ENCODE assay signal across 10 cellular contexts in the genomic region with DNA sequence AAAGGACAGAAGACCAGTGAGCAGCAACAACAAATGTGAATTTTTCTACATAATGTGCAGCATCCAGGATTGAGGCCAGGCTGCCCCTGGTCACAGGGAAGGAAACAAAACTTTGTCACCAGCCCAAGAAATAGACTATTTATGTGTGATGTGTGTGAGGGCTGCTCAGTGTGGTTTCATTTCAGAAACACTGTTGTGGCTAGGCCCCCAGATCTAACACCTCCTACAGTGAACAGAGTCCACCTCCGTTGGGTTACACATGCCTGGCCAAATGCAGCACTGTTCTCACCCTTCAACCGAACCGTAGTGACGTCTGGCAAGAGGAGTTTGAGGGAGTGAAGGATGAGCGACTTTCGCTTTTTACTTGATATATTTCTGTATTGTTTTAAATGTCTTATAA.
DNase-seq lines count a peak whose midpoint lies in the region; ATAC-seq and TF ChIP-seq lines count a peak whose summit lies in the region.
"Had no signal": no experiment of that assay in that cellular context is flagged by ENCODE, and none has a peak within 500 bp of the region (broad histone marks: within the 10 kb centered on the region; RNA-seq: fewer than 3 reads in every experiment).

No MANE protein-coding gene starts in this region.

- H4K5ac ChIP-seq in IMR-90 (ENCODE audit: low read depth, low read length), result peak overlapping the region; percentile 66; the same call in 1 of the 2 replicates

- no peak overlapping the region for H3K23ac ChIP-seq in IMR-90 (ENCODE audit: low read depth, low read length)

- H3K4me1 ChIP-seq in IMR-90 (ENCODE audit: control insufficient read depth, insufficient read depth, low read length), result peaks cover 30% of the 10 kb centered on the region

- H4K20me1 ChIP-seq in IMR-90 (ENCODE audit: insufficient read depth, low read length), result no peaks in the 10 kb centered on the region

- TF ChIP-seq CTCF in IMR-90 (conservative IDR thresholded peaks at IDR 0.05; ENCODE audit: low read depth, low read length), result no peak

- H3K9me1 ChIP-seq in IMR-90 (ENCODE audit: insufficient read depth, low read length), result peaks cover 26% of the 10 kb centered on the region

- peak overlapping the region in 1 of 2 experiments; percentile 31; a peak in 2 of 4 replicates for H4K8ac ChIP-seq in IMR-90 (ENCODE audit: low read depth in 2 of 2, low read length in 2 of 2)

- H3K56ac ChIP-seq in IMR-90 (ENCODE audit: extremely low read depth, insufficient read depth, low read length), result no peak overlapping the region

- H3K18ac ChIP-seq in IMR-90 (ENCODE audit: low read depth, low read length), result peak overlapping the region; percentile 56; the same call in 1 of the 2 replicates

- no peak overlapping the region for H2AFZ ChIP-seq in IMR-90 (replicated peaks; ENCODE audit: low read length, poor library complexity)

- intact Hi-C loops in IMR-90 (cut with micrococcal nuclease), result no loop called here

- no peak overlapping the region for H3K4ac ChIP-seq in IMR-90 (ENCODE audit: low read depth, low read length)

- TF ChIP-seq RAD21 in IMR-90 (IDR thresholded peaks at IDR 0.05; ENCODE audit: low read length), result no peak

- peak overlapping the region; percentile 39; the same call in 2 of the 3 replicates for H2BK15ac ChIP-seq in IMR-90 (ENCODE audit: low read depth, low read length)

- H3K27ac ChIP-seq in IMR-90 (ENCODE audit: insufficient read depth, low read length) (no peak overlapping the region), caudate nucleus (ENCODE audit: low read depth, low read length) (no peak overlapping the region)
- H3K27ac ChIP-seq: tibial nerve had no signal

- DNase-seq in IMR-90 (no peak), AML-193 (lab: John Stamatoyannopoulos, UW) (no peak), NCI-H524 treated with DMSO at 0.1 percent for 48 hours (lab: John Stamatoyannopoulos, UW) (no peak), caudate nucleus (lab: John Stamatoyannopoulos, UW) (no peak)
- peak; percentile 10 for DNase-seq in stimulated activated CD8-positive, alpha-beta memory T cell treated with anti-CD3 and anti-CD28 coated beads, Interleukin-15, amount 100 ng/mL, for 1 hour (ENCODE audit: low read depth)
- no peak for DNase-seq in central memory CD4-positive, alpha-beta T cell
- DNase-seq: RPMI8226 had no signal

- H3K9ac ChIP-seq in IMR-90 (ENCODE audit: low read depth, low read length), result no peak overlapping the region

- peak overlapping the region; percentile 18 for H2BK5ac ChIP-seq in IMR-90 (ENCODE audit: low read depth, low read length, poor library complexity, severe bottlenecking)

- no peaks in the 10 kb centered on the region for H3K36me3 ChIP-seq in IMR-90 (ENCODE audit: control insufficient read depth, insufficient read depth, low read length)

- no peak overlapping the region for H3K4me3 ChIP-seq in IMR-90 (ENCODE audit: insufficient read depth, low read depth, low read length)
- H3K4me3 ChIP-seq: tibial nerve had no signal

- no peaks in the 10 kb centered on the region for H3K9me3 ChIP-seq in IMR-90 (ENCODE audit: control insufficient read depth, insufficient read depth, low read length)
- H3K9me3 ChIP-seq: tibial nerve had no signal

- TF ChIP-seq POLR2A in IMR-90 (IDR thresholded peaks at IDR 0.05; ENCODE audit: low read depth, low read length), result no peak

- H2BK20ac ChIP-seq in IMR-90 (ENCODE audit: low read depth, low read length), result peak overlapping the region; percentile 69; the same call in 1 of the 2 replicates

- dilution Hi-C loops in IMR-90 (cut with HindIII; ENCODE audit: low sequenced_read_pairs, unreplicated experiment), result no loop called here

- no CpG with 5 or more reads among the region's 6 CpGs for WGBS in IMR-90 (ENCODE audit: extremely low coverage in 2 of 2, insufficient read length in 1 of 2), 2 experiments

- H3K4me2 ChIP-seq in IMR-90 (ENCODE audit: low read depth, low read length), result no peak overlapping the region

- CTCF ChIA-PET in IMR-90 (lab: Yijun Ruan, JAX), result no interaction called here

- 0 out of 4 replicates have a peak, but pooled peaks cover 0 to 3% of the 10 kb centered on the region in 2 experiments for H3K79me1 ChIP-seq in IMR-90 (ENCODE audit: low read depth in 1 of 2, low read length in 2 of 2)

- POLR2A ChIA-PET in IMR-90 (lab: Charles Lee; ENCODE audit: unreplicated experiment), result no interaction called here

- no TSS peak for BruUV-seq in IMR-90 (replicated peaks; lab: Mats Ljungman, UMichigan)

- peak overlapping the region; percentile 81; the same call in 1 of the 2 replicates for H2BK120ac ChIP-seq in IMR-90 (ENCODE audit: low read depth, low read length)

- H2AK5ac ChIP-seq in IMR-90 (ENCODE audit: low read depth, low read length), result peak overlapping the region; percentile 87; the same call in 1 of the 2 replicates

- no peaks in the 10 kb centered on the region for H3K27me3 ChIP-seq in IMR-90 (ENCODE audit: control insufficient read depth, insufficient read depth, low read length)
- H3K27me3 ChIP-seq: tibial nerve had no signal

- H3K14ac ChIP-seq in IMR-90 (replicated peaks; ENCODE audit: low read depth, low read length), result no peak overlapping the region; the same call in 1 of the 2 replicates

- H2AK9ac ChIP-seq in IMR-90 (replicated peaks; ENCODE audit: low read depth, low read length, poor library complexity), result no peak overlapping the region

- in situ Hi-C loops in IMR-90 (cut with MboI; ENCODE audit: low sequenced_read_pairs), result no loop called here

- ATAC-seq in GM18909 (IDR thresholded peaks at IDR 0.05; ENCODE audit: poor library complexity, unreplicated experiment), result peak; percentile 75
- peak; percentile 89 for ATAC-seq in GM21786 (IDR thresholded peaks at IDR 0.05; ENCODE audit: unreplicated experiment)
- ATAC-seq in IMR-90 (ENCODE audit: low read depth), result no peak

- no peak overlapping the region for H4K91ac ChIP-seq in IMR-90 (ENCODE audit: insufficient read depth, low read depth, low read length)

TF ChIP-seq in IMR-90, 13 proteins besides CTCF, POLR2A, EP300 and RAD21:
- no peak for TF ChIP-seq MAFK (IDR thresholded peaks at IDR 0.05; ENCODE audit: low read depth, low read length)
- no peak for TF ChIP-seq MAZ (IDR thresholded peaks at IDR 0.05; ENCODE audit: borderline replicate concordance, low read depth, low read length)
- no peak for TF ChIP-seq MXI1 (IDR thresholded peaks at IDR 0.05; ENCODE audit: borderline replicate concordance, low read depth, low read length)
- no peak for TF ChIP-seq NFE2L2 (IDR thresholded peaks at IDR 0.05; ENCODE audit: low read depth, low read length)
- no peak for TF ChIP-seq CEBPB (IDR thresholded peaks at IDR 0.05; ENCODE audit: low read depth, low read length)
- TF ChIP-seq, protein P1, sequence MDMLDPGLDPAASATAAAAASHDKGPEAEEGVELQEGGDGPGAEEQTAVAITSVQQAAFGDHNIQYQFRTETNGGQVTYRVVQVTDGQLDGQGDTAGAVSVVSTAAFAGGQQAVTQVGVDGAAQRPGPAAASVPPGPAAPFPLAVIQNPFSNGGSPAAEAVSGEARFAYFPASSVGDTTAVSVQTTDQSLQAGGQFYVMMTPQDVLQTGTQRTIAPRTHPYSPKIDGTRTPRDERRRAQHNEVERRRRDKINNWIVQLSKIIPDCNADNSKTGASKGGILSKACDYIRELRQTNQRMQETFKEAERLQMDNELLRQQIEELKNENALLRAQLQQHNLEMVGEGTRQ (IDR thresholded peaks at IDR 0.05; ENCODE audit: low read depth, low read length), result no peak
- TF ChIP-seq SMC3 (IDR thresholded peaks at IDR 0.05; ENCODE audit: low read depth, low read length), result no peak
- TF ChIP-seq BHLHE40 (IDR thresholded peaks at IDR 0.05; ENCODE audit: low read depth, low read length), result no peak
- no peak for TF ChIP-seq FOS (IDR thresholded peaks at IDR 0.05; ENCODE audit: low read depth, low read length)
- TF ChIP-seq RCOR1 (IDR thresholded peaks at IDR 0.05; ENCODE audit: insufficient replicate concordance, low read length), result no peak
- no peak for TF ChIP-seq RFX5 (IDR thresholded peaks at IDR 0.05; ENCODE audit: low read depth, low read length)
- TF ChIP-seq, protein P2, sequence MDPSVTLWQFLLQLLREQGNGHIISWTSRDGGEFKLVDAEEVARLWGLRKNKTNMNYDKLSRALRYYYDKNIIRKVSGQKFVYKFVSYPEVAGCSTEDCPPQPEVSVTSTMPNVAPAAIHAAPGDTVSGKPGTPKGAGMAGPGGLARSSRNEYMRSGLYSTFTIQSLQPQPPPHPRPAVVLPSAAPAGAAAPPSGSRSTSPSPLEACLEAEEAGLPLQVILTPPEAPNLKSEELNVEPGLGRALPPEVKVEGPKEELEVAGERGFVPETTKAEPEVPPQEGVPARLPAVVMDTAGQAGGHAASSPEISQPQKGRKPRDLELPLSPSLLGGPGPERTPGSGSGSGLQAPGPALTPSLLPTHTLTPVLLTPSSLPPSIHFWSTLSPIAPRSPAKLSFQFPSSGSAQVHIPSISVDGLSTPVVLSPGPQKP (IDR thresholded peaks at IDR 0.05; ENCODE audit: borderline replicate concordance, low read depth, low read length), result no peak
- TF ChIP-seq CHD1 (IDR thresholded peaks at IDR 0.05; ENCODE audit: low read depth, low read length), result no peak
